Comparison of ENCODE assay signal across 17 cellular contexts in the genomic region with DNA sequence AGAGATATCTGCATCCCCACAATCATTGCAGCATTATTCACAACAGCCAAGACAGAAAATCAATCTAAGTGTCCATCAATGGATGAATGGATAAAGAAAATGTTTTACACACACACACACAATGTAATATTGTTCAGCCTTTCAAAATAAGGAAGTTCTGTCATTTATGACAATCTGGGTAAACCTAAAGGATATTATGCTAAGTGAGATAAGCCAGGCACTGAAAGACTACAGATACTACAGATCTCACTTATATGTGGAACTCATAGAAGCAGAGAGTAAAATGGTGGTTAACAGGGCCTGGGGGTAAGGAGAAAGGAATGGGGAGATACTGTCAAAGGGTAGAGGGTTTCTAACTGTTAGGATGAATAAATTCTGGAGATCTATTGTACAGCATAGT.
"Had no signal": no experiment of that assay in that cellular context is flagged by ENCODE, and none has a peak within 500 bp of the region (broad histone marks: within the 10 kb centered on the region; RNA-seq: fewer than 3 reads in every experiment).

No MANE protein-coding gene starts in this region.

- ATAC-seq: gastrocnemius medialis; heart right ventricle; left lobe of liver; natural killer cell treated with Interleukin-12 subunit alpha and Interleukin-12 subunit beta and Interleukin-15 and Interleukin-18, amount 100 ng/mL, for 72 hours; pancreas; right cardiac atrium had no signal

- H2AFZ ChIP-seq: neural progenitor cell had no signal

- H3K4me1 ChIP-seq: esophagus muscularis mucosa, gastrocnemius medialis, neural progenitor cell had no signal

- H3K36me3 ChIP-seq: esophagus muscularis mucosa, gastrocnemius medialis, heart right ventricle, neural progenitor cell, pancreas had no signal

- H3K4me3 ChIP-seq: esophagus muscularis mucosa, gastrocnemius medialis, heart right ventricle, neural progenitor cell, pancreas had no signal

- H3K4me2 ChIP-seq: neural progenitor cell had no signal

- DNase-seq: effector memory CD4-positive, alpha-beta T cell; gastrocnemius medialis; heart right ventricle; hypothalamus; kidney glomerular epithelial cell; occipital lobe; pancreas; right cardiac atrium; small intestine; stimulated activated CD4-positive, alpha-beta T cell treated with anti-CD3 and anti-CD28 coated beads, Interleukin-12 subunit alpha, Interleukin-12 subunit beta, amount 100 ng/mL, for 4 hours; stimulated activated naive CD4-positive, alpha-beta T cell treated with Interleukin-2 at 50 U/mL for 16 hours; trophoblast cell had no signal

- H3K9ac ChIP-seq: neural progenitor cell had no signal

- H3K27ac ChIP-seq: epithelial cell of prostate, esophagus muscularis mucosa, gastrocnemius medialis, heart right ventricle, neural progenitor cell, pancreas had no signal

- H3K27me3 ChIP-seq: esophagus muscularis mucosa, gastrocnemius medialis, heart right ventricle, pancreas had no signal

- H3K9me3 ChIP-seq: esophagus muscularis mucosa, gastrocnemius medialis, pancreas had no signal
